In the genomic region with DNA sequence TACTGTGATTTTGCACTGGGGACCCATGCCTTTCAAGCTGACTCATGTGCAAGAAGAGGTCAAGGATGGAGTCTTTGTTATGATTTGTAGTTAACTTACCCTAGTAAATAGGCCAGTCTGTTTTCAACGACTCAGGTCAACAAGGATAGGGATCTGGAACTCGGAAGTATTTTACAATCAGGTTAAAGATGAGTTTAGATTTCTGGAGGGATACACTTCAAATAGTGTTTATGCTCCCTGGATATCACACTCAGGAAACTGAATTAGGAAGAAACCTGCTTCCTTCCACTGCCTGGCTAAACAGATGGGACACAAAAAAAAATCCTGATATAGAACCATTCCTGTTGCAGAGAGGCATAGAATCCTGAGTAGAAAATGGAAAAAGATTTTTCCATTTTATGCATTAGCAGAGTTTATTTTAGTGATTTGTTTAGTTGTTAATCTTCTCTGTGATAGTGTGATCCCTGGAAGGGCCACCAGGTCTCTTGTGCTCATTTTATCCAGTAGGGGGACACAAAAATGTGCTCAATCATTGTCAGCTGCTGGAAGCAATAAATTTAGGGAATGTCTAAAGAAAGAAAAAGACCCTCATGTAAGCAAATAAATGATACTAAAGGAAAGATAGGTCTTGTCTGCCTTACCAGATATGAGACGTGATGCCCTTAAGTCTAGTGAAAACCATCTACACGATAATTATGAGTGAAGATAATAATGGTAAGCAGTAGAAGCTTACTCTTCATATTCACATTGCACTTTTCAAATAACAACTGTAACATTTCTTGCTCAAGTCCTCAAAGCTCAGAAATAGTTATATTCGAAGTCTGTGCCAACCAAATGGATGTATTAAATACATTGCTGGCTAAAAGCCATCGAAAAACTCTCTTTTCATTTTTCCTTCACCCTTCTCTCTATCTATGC, we compare ENCODE assay signal across 1 cellular context.
TF ChIP-seq lines count a peak whose summit lies in the region.

No MANE protein-coding gene starts in this region.

TF ChIP-seq in GM23338, 12 proteins besides CTCF, POLR2A, EP300 and RAD21 (continued from another document):
- TF ChIP-seq, protein P1, sequence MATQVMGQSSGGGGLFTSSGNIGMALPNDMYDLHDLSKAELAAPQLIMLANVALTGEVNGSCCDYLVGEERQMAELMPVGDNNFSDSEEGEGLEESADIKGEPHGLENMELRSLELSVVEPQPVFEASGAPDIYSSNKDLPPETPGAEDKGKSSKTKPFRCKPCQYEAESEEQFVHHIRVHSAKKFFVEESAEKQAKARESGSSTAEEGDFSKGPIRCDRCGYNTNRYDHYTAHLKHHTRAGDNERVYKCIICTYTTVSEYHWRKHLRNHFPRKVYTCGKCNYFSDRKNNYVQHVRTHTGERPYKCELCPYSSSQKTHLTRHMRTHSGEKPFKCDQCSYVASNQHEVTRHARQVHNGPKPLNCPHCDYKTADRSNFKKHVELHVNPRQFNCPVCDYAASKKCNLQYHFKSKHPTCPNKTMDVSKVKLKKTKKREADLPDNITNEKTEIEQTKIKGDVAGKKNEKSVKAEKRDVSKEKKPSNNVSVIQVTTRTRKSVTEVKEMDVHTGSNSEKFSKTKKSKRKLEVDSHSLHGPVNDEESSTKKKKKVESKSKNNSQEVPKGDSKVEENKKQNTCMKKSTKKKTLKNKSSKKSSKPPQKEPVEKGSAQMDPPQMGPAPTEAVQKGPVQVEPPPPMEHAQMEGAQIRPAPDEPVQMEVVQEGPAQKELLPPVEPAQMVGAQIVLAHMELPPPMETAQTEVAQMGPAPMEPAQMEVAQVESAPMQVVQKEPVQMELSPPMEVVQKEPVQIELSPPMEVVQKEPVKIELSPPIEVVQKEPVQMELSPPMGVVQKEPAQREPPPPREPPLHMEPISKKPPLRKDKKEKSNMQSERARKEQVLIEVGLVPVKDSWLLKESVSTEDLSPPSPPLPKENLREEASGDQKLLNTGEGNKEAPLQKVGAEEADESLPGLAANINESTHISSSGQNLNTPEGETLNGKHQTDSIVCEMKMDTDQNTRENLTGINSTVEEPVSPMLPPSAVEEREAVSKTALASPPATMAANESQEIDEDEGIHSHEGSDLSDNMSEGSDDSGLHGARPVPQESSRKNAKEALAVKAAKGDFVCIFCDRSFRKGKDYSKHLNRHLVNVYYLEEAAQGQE (IDR thresholded peaks at IDR 0.05; ENCODE audit: unreplicated experiment) = no peak
- TF ChIP-seq, protein P2, sequence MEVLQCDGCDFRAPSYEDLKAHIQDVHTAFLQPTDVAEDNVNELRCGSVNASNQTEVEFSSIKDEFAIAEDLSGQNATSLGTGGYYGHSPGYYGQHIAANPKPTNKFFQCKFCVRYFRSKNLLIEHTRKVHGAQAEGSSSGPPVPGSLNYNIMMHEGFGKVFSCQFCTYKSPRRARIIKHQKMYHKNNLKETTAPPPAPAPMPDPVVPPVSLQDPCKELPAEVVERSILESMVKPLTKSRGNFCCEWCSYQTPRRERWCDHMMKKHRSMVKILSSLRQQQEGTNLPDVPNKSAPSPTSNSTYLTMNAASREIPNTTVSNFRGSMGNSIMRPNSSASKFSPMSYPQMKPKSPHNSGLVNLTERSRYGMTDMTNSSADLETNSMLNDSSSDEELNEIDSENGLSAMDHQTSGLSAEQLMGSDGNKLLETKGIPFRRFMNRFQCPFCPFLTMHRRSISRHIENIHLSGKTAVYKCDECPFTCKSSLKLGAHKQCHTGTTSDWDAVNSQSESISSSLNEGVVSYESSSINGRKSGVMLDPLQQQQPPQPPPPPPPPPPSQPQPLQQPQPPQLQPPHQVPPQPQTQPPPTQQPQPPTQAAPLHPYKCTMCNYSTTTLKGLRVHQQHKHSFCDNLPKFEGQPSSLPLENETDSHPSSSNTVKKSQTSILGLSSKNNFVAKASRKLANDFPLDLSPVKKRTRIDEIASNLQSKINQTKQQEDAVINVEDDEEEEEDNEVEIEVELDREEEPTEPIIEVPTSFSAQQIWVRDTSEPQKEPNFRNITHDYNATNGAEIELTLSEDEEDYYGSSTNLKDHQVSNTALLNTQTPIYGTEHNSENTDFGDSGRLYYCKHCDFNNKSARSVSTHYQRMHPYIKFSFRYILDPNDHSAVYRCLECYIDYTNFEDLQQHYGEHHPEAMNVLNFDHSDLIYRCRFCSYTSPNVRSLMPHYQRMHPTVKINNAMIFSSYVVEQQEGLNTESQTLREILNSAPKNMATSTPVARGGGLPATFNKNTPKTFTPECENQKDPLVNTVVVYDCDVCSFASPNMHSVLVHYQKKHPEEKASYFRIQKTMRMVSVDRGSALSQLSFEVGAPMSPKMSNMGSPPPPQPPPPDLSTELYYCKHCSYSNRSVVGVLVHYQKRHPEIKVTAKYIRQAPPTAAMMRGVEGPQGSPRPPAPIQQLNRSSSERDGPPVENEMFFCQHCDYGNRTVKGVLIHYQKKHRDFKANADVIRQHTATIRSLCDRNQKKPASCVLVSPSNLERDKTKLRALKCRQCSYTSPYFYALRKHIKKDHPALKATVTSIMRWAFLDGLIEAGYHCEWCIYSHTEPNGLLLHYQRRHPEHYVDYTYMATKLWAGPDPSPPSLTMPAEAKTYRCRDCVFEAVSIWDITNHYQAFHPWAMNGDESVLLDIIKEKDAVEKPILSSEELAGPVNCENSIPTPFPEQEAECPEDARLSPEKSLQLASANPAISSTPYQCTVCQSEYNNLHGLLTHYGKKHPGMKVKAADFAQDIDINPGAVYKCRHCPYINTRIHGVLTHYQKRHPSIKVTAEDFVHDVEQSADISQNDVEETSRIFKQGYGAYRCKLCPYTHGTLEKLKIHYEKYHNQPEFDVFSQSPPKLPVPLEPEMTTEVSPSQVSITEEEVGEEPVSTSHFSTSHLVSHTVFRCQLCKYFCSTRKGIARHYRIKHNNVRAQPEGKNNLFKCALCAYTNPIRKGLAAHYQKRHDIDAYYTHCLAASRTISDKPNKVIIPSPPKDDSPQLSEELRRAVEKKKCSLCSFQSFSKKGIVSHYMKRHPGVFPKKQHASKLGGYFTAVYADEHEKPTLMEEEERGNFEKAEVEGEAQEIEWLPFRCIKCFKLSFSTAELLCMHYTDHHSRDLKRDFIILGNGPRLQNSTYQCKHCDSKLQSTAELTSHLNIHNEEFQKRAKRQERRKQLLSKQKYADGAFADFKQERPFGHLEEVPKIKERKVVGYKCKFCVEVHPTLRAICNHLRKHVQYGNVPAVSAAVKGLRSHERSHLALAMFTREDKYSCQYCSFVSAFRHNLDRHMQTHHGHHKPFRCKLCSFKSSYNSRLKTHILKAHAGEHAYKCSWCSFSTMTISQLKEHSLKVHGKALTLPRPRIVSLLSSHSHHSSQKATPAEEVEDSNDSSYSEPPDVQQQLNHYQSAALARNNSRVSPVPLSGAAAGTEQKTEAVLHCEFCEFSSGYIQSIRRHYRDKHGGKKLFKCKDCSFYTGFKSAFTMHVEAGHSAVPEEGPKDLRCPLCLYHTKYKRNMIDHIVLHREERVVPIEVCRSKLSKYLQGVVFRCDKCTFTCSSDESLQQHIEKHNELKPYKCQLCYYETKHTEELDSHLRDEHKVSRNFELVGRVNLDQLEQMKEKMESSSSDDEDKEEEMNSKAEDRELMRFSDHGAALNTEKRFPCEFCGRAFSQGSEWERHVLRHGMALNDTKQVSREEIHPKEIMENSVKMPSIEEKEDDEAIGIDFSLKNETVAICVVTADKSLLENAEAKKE (CRISPR knock-in tag; IDR thresholded peaks at IDR 0.05) = no peak
- TF ChIP-seq NANOG (IDR thresholded peaks at IDR 0.05; ENCODE audit: borderline replicate concordance) = no peak
- no peak for TF ChIP-seq EZH2phosphoT487 (IDR thresholded peaks at IDR 0.05; ENCODE audit: unreplicated experiment)
- no peak for TF ChIP-seq JUNB (IDR thresholded peaks at IDR 0.05; ENCODE audit: unreplicated experiment)
- TF ChIP-seq ZNF114 (CRISPR knock-in tag; IDR thresholded peaks at IDR 0.05) = no peak
- no peak for TF ChIP-seq EZH2 (IDR thresholded peaks at IDR 0.05; ENCODE audit: low read depth, unreplicated experiment)
- TF ChIP-seq CREB1 (CRISPR knock-in tag; IDR thresholded peaks at IDR 0.05; ENCODE audit: low read depth) = no peak
- TF ChIP-seq ZNF331 (CRISPR knock-in tag; IDR thresholded peaks at IDR 0.05; ENCODE audit: low read depth) = no peak
TF ChIP-seq in GM23338: peak in this region for 0.
